ENCODE assay signal across 22 cellular contexts in the genomic region with DNA sequence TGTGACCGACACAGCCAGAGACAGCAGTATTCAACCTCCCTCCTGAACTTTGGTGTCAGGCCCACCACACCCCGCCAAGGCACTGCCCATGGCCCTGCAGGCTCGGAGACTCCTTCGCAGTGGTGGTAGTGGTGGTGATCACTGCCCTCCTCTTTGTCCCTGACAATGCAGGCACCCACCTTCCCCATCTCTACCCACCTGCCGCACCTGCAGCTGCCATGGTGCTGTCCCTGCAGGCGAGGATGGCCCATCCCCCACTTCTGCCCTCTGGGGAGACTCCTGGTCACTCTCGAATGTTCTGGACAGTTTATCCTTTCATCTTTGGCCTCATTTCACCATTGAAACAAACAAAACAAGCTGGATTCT. TPM values are rescaled to one million over a fixed set of nuclear protein-coding genes. Genes with fewer than 3 reads are reported as not detected.
"Had no signal": no experiment of that assay in that cellular context is flagged by ENCODE, and none has a peak within 500 bp of the region (broad histone marks: within the 10 kb centered on the region; RNA-seq: fewer than 3 reads in every experiment).

No MANE protein-coding gene starts in this region.

- H3K27me3 ChIP-seq: SJSA1 had no signal

- H3K9ac ChIP-seq: KMS-11 had no signal

- DNase-seq: IMR-90, Kasumi-1, MM.1S, NCI-H1092 treated with DMSO at 0.1 percent for 48 hours, NCI-H1436, NCI-H187, NCI-H2029, NCI-H2081 treated with DMSO at 0.1 percent for 48 hours, NCI-H2171, NCI-H446, NCI-H510A, NCI-H524 treated with DMSO at 0.1 percent for 48 hours, NCI-H69, NCI-H774, Right ventricle myocardium superior, RPMI8226, SIG-M5 had no signal

- H3K36me3 ChIP-seq: SJSA1 had no signal

- H3K4me3 ChIP-seq: SJSA1, SK-N-MC had no signal

- H3K9me3 ChIP-seq: SJSA1 had no signal

- H3K4me2 ChIP-seq: KMS-11 had no signal

- H3K27ac ChIP-seq: KMS-11, SJSA1, SK-N-MC had no signal

RNA-seq across cellular contexts. Expression of gene IL4, which starts 4.4 kb away (rescaled TPM):
- total RNA-seq: HT-29, IMR-90, M059J, Right ventricle myocardium superior, SJSA1 had no signal
- polyA plus RNA-seq: IMR-90 had no signal

RNA-seq across cellular contexts. Expression of gene IL13, which starts 11.5 kb away (rescaled TPM):
- total RNA-seq: HT-29, IMR-90, M059J, Right ventricle myocardium superior, SJSA1 had no signal
- polyA plus RNA-seq: IMR-90 had no signal
